In genomic region chr2:100976061-100976460, GRCh38 we compare ENCODE assay signal across 23 cellular contexts.
"Had no signal": no experiment of that assay in that cellular context is flagged by ENCODE, and none has a peak within 500 bp of the region (broad histone marks: within the 10 kb centered on the region; RNA-seq: fewer than 3 reads in every experiment).

No MANE protein-coding gene starts in this region.

- DNase-seq: activated CD4-positive, alpha-beta memory T cell treated with anti-CD3 and anti-CD28 coated beads for 36 hours; activated CD4-positive, alpha-beta T cell treated with anti-CD3 and anti-CD28 coated beads for 48 hours; activated CD4-positive, CD25-positive, alpha-beta regulatory T cell; activated naive CD4-positive, alpha-beta T cell treated with anti-CD3 and anti-CD28 coated beads, Interleukin-2, amount 10 ng/mL, durations not matched to agents 7 days and 5 days; activated naive CD8-positive, alpha-beta T cell treated with anti-CD3 and anti-CD28 coated beads, Interleukin-2, amount 50 U/mL, for 24 hours; activated T-cell treated with anti-CD3 and anti-CD28 coated beads, Interleukin-2, amount 50 U/mL, for 48 hours; body of pancreas; effector CD8-positive, alpha-beta T cell; erythroblast; foreskin keratinocyte; immature natural killer cell; midbrain; occipital lobe; stimulated activated CD4-positive, alpha-beta T cell treated with anti-CD3 and anti-CD28 coated beads, Interleukin-2, amount 100 ng/mL, for 24 hours; stimulated activated naive B cell treated with anti-CD40 and anti-IgM and Interleukin-4, amounts not matched to agents 10 μg/mL and 1 μg/mL and 100 μg/mL, for 72 hours; T-helper 2 cell; testis had no signal

- H3K4me3 ChIP-seq: body of pancreas, cardiac muscle cell, left lung, lung, skin epidermis, testis had no signal

- H3K4me1 Mint-ChIP-seq: activated naive CD4-positive, alpha-beta T cell treated with anti-CD3 and anti-CD28 coated beads, Interleukin-2, amount 10 ng/mL, durations not matched to agents 7 days and 5 days; immature natural killer cell had no signal

- H3K9me3 Mint-ChIP-seq: activated CD4-positive, alpha-beta memory T cell treated with anti-CD3 and anti-CD28 coated beads for 36 hours; activated naive CD4-positive, alpha-beta T cell treated with anti-CD3 and anti-CD28 coated beads, Interleukin-2, amount 10 ng/mL, durations not matched to agents 7 days and 5 days; activated naive CD8-positive, alpha-beta T cell treated with anti-CD3 and anti-CD28 coated beads, Interleukin-2, amount 50 U/mL, for 24 hours; dendritic cell treated with granulocyte-macrophage colony-stimulating factor and Interleukin-4, amounts not matched to agents 40 ng/mL and 50 ng/mL, for 4 days; immature natural killer cell; stimulated activated naive B cell treated with anti-CD40 and anti-IgM and Interleukin-4, amounts not matched to agents 10 μg/mL and 1 μg/mL and 100 μg/mL, for 72 hours; type B pancreatic cell had no signal

- H3K9me3 ChIP-seq: body of pancreas, left lung, testis had no signal

- H3K4me1 ChIP-seq: body of pancreas, foreskin keratinocyte, left lung, testis had no signal

- H3K36me3 ChIP-seq: cardiac muscle cell had no signal

- H3K27ac ChIP-seq: body of pancreas, cardiac muscle cell, foreskin keratinocyte, left lung, skin epidermis, testis had no signal

- ATAC-seq: activated naive CD8-positive, alpha-beta T cell treated with anti-CD3 and anti-CD28 coated beads, Interleukin-2, amount 50 U/mL, for 24 hours; body of pancreas; foreskin keratinocyte; left lung had no signal

- H3K36me3 Mint-ChIP-seq: activated CD4-positive, alpha-beta memory T cell treated with anti-CD3 and anti-CD28 coated beads for 36 hours; activated naive CD4-positive, alpha-beta T cell treated with anti-CD3 and anti-CD28 coated beads, Interleukin-2, amount 10 ng/mL, durations not matched to agents 7 days and 5 days; immature natural killer cell; stimulated activated naive B cell treated with anti-CD40 and anti-IgM and Interleukin-4, amounts not matched to agents 10 μg/mL and 1 μg/mL and 100 μg/mL, for 72 hours; type B pancreatic cell had no signal

- H3K4me3 Mint-ChIP-seq: activated CD4-positive, alpha-beta memory T cell treated with anti-CD3 and anti-CD28 coated beads for 36 hours; activated naive CD4-positive, alpha-beta T cell treated with anti-CD3 and anti-CD28 coated beads, Interleukin-2, amount 10 ng/mL, durations not matched to agents 7 days and 5 days; activated naive CD8-positive, alpha-beta T cell treated with anti-CD3 and anti-CD28 coated beads, Interleukin-2, amount 50 U/mL, for 24 hours; dendritic cell treated with granulocyte-macrophage colony-stimulating factor and Interleukin-4, amounts not matched to agents 40 ng/mL and 50 ng/mL, for 4 days; immature natural killer cell; type B pancreatic cell had no signal

- H3K27ac Mint-ChIP-seq: activated CD4-positive, alpha-beta memory T cell treated with anti-CD3 and anti-CD28 coated beads for 36 hours; activated naive CD8-positive, alpha-beta T cell treated with anti-CD3 and anti-CD28 coated beads, Interleukin-2, amount 50 U/mL, for 24 hours; dendritic cell treated with granulocyte-macrophage colony-stimulating factor and Interleukin-4, amounts not matched to agents 40 ng/mL and 50 ng/mL, for 4 days; type B pancreatic cell had no signal

- H3K27me3 Mint-ChIP-seq: activated naive CD8-positive, alpha-beta T cell treated with anti-CD3 and anti-CD28 coated beads, Interleukin-2, amount 50 U/mL, for 24 hours had no signal

- H3K27me3 ChIP-seq: body of pancreas, cardiac muscle cell, foreskin keratinocyte, left lung, testis had no signal
